Comparison of ENCODE assay signal across 30 cellular contexts in genomic region chrX:20965270-20966044, GRCh38.
DNase-seq lines count a peak whose midpoint lies in the region; ATAC-seq and TF ChIP-seq lines count a peak whose summit lies in the region.
"Had no signal": no experiment of that assay in that cellular context is flagged by ENCODE, and none has a peak within 500 bp of the region (broad histone marks: within the 10 kb centered on the region; RNA-seq: fewer than 3 reads in every experiment).

No MANE protein-coding gene starts in this region.

- H3K27me3 Mint-ChIP-seq in mesothelial cell of epicardium (ENCODE audit: low read depth), result no peaks in the 10 kb centered on the region
- H3K27me3 Mint-ChIP-seq: activated naive CD8-positive, alpha-beta T cell; stimulated activated memory B cell treated with anti-CD40 and anti-IgM and Interleukin-4, amounts not matched to agents 10 μg/mL and 1 μg/mL and 100 μg/mL, for 72 hours had no signal

- TF ChIP-seq CTCF in body of pancreas (IDR thresholded peaks at IDR 0.05) (no peak), mesothelial cell of epicardium (IDR thresholded peaks at IDR 0.05; ENCODE audit: unreplicated experiment) (no peak)

- no peak overlapping the region for H3K4me3 ChIP-seq in body of pancreas
- H3K4me3 ChIP-seq: heart left ventricle, K562, lung, mucosa of descending colon, transverse colon had no signal

- H3K9me3 ChIP-seq in body of pancreas, result no peaks in the 10 kb centered on the region
- H3K9me3 ChIP-seq: heart left ventricle, mucosa of descending colon, transverse colon had no signal

- intact Hi-C loops in body of pancreas (cut with DNase I), result no loop called here
- intact Hi-C loops in cardiac septum (cut with DNase I), result no loop called here

- peaks cover 12% of the 10 kb centered on the region for H3K4me1 Mint-ChIP-seq in mesothelial cell of epicardium
- H3K4me1 Mint-ChIP-seq: natural killer cell; stimulated activated memory B cell treated with anti-CD40 and anti-IgM and Interleukin-4, amounts not matched to agents 10 μg/mL and 1 μg/mL and 100 μg/mL, for 72 hours had no signal

- no peaks in the 10 kb centered on the region for H3K27me3 ChIP-seq in body of pancreas
- H3K27me3 ChIP-seq: foreskin keratinocyte, heart left ventricle, transverse colon had no signal

- H3K9me3 Mint-ChIP-seq in mesothelial cell of epicardium, result peaks cover 29% of the 10 kb centered on the region
- H3K9me3 Mint-ChIP-seq: activated T-cell treated with anti-CD3 and anti-CD28 coated beads, Interleukin-2, amount 50 U/mL, for 24 hours had no signal

- H3K4me1 ChIP-seq in body of pancreas, result no peaks in the 10 kb centered on the region
- H3K4me1 ChIP-seq: foreskin keratinocyte, heart left ventricle, transverse colon had no signal

- H3K36me3 ChIP-seq in body of pancreas (replicated peaks in 1 of 2; ENCODE audit: insufficient read depth in 1 of 2, low read depth in 2 of 2), result no peaks in the 10 kb centered on the region
- H3K36me3 ChIP-seq: heart left ventricle, transverse colon had no signal

- ATAC-seq in body of pancreas (peak; percentile 50), HG03354 (IDR thresholded peaks at IDR 0.05; ENCODE audit: poor library complexity, severe bottlenecking, unreplicated experiment) (no peak)
- ATAC-seq: esophagus mucosa; foreskin keratinocyte; heart left ventricle; K562; mucosa of descending colon; natural killer cell; stimulated activated memory B cell treated with anti-CD40 and anti-IgM and Interleukin-4, amounts not matched to agents 10 μg/mL and 1 μg/mL and 100 μg/mL, for 72 hours had no signal

- DNase-seq in AG20443 (ENCODE audit: low spot score) (peak; percentile 9), HT-29 (ENCODE audit: low spot score) (peak; percentile 71), body of pancreas (no peak), mesothelial cell of epicardium (ENCODE audit: low spot score in 2 of 2, unreplicated experiment in 2 of 2) (no peak), cerebellar nuclear complex (lab: John Stamatoyannopoulos, UW) (no peak), NCI-H510A treated with DMSO at 0.1 percent for 48 hours (lab: John Stamatoyannopoulos, UW) (no peak), cardiac septum (ENCODE audit: low spot score) (no peak)
- DNase-seq: activated CD4-positive, alpha-beta T cell treated with anti-CD3 and anti-CD28 coated beads, Interleukin-2, amount 50 U/mL, for 1 hour; activated effector memory CD4-positive, alpha-beta T cell treated with anti-CD3 and anti-CD28 coated beads, Interleukin-2, amount 50 U/mL, for 16 hours; activated T-cell treated with anti-CD3 and anti-CD28 coated beads, Interleukin-2, amount 50 U/mL, for 24 hours; aorta; C1 segment of cervical spinal cord; central memory CD4-positive, alpha-beta T cell; dermis blood vessel endothelial cell; DND-41; foreskin keratinocyte; heart left ventricle; mucosa of descending colon; natural killer cell; NCI-H2029; NCI-H226; NCI-H774; T1000; transverse colon had no signal

- no peak overlapping the region for H3K4me3 Mint-ChIP-seq in mesothelial cell of epicardium
- H3K4me3 Mint-ChIP-seq: activated naive CD8-positive, alpha-beta T cell; activated T-cell treated with anti-CD3 and anti-CD28 coated beads, Interleukin-2, amount 50 U/mL, for 24 hours; natural killer cell; stimulated activated memory B cell treated with anti-CD40 and anti-IgM and Interleukin-4, amounts not matched to agents 10 μg/mL and 1 μg/mL and 100 μg/mL, for 72 hours had no signal

- H3K36me3 Mint-ChIP-seq in mesothelial cell of epicardium, result peaks cover 3% of the 10 kb centered on the region
- H3K36me3 Mint-ChIP-seq: activated naive CD8-positive, alpha-beta T cell; natural killer cell; stimulated activated memory B cell treated with anti-CD40 and anti-IgM and Interleukin-4, amounts not matched to agents 10 μg/mL and 1 μg/mL and 100 μg/mL, for 72 hours had no signal

- no peak for TF ChIP-seq POLR2A in body of pancreas (IDR thresholded peaks at IDR 0.05)

- WGBS in body of pancreas, 2 donors, result 65 to 71% methylated on average over 5 of the region's 5 CpGs

- H3K27ac Mint-ChIP-seq in mesothelial cell of epicardium, result peak overlapping the region; percentile 62
- H3K27ac Mint-ChIP-seq: activated naive CD8-positive, alpha-beta T cell; activated T-cell treated with anti-CD3 and anti-CD28 coated beads, Interleukin-2, amount 50 U/mL, for 24 hours; natural killer cell; stimulated activated memory B cell treated with anti-CD40 and anti-IgM and Interleukin-4, amounts not matched to agents 10 μg/mL and 1 μg/mL and 100 μg/mL, for 72 hours had no signal

- H3K27ac ChIP-seq in body of pancreas, result no peak overlapping the region
- H3K27ac ChIP-seq: foreskin keratinocyte, heart left ventricle, transverse colon had no signal

Comparison
In these comparisons a context has a peak if more than half of its experiments do, and no peak if none do; other contexts are left out.
1. DNase-seq: peak in AG20443 (single experiment) and HT-29 (single experiment); none in body of pancreas (0 of 4), mesothelial cell of epicardium (0 of 2), cerebellar nuclear complex (0 of 2), NCI-H510A treated with DMSO at 0.1 percent for 48 hours (single experiment) and cardiac septum (single experiment).